Comparison of ENCODE assay signal across 14 cellular contexts in the genomic region with DNA sequence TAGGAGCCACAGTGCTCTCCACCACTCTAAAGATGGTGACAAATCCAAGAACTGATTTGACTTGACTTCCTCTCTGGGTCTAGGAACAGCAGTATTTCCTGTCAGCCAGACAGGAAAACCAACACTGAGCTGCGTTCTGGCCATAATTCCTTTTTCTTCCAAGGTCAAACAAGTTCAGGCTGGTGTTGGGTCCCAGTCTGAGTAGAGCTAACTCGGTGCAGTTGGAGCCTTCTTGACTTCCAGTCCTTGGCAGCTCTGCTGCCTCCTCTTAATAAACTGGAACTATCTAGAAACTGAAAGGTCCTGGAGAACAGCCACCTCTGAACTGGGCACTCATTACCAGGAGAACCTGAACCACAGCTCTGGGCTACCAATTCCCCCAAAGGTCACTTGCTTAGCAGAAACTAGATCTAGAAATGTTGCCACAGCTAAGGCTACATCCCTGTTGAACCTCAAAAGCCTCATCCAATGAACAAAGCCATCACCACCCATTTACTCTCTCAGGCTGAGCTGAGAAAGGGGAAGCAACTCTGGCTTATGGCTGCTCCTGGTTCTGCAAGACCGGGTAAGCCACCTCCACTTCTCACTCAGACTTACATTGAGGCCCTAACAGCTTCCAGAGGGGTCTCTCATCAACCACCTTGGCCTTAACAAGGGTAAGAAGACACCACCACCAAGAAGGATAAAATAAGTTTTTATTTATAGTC. TPM values are rescaled to one million over a fixed set of nuclear protein-coding genes. Genes with fewer than 3 reads are reported as not detected.
DNase-seq lines count a peak whose midpoint lies in the region; ATAC-seq, FAIRE-seq and TF ChIP-seq lines count a peak whose summit lies in the region.
"Had no signal": no experiment of that assay in that cellular context is flagged by ENCODE, and none has a peak within 500 bp of the region (broad histone marks: within the 10 kb centered on the region; RNA-seq: fewer than 3 reads in every experiment).

No MANE protein-coding gene starts in this region.

- H3K36me3 Mint-ChIP-seq in T-helper 1 cell treated with Interleukin-12 subunit alpha and Interleukin-12 subunit beta and Interleukin-4 antibody, amounts not matched to agents 30 μg/mL and 1 μg/mL, for 36 hours (ENCODE audit: low read depth): peaks cover 38% of the 10 kb centered on the region
- peaks cover 62% of the 10 kb centered on the region for H3K36me3 Mint-ChIP-seq in T-cell

- WGBS in small intestine, 3 donors: 53 to 78% (median 59%) methylated on average over 3 of the region's 3 CpGs

- peak overlapping the region; percentile 39 for H3K27ac Mint-ChIP-seq in T-helper 1 cell treated with Interleukin-12 subunit alpha and Interleukin-12 subunit beta and Interleukin-4 antibody, amounts not matched to agents 30 μg/mL and 1 μg/mL, for 36 hours
- H3K27ac Mint-ChIP-seq in T-cell: peak overlapping the region; percentile 41
- H3K27ac Mint-ChIP-seq: HFFc6 had no signal

- no peaks in the 10 kb centered on the region for H3K9me3 Mint-ChIP-seq in T-helper 1 cell treated with Interleukin-12 subunit alpha and Interleukin-12 subunit beta and Interleukin-4 antibody, amounts not matched to agents 30 μg/mL and 1 μg/mL, for 36 hours
- H3K9me3 Mint-ChIP-seq in T-cell: no peaks in the 10 kb centered on the region
- H3K9me3 Mint-ChIP-seq: HFFc6 had no signal

- H3K4me1 Mint-ChIP-seq in T-helper 1 cell treated with Interleukin-12 subunit alpha and Interleukin-12 subunit beta and Interleukin-4 antibody, amounts not matched to agents 30 μg/mL and 1 μg/mL, for 36 hours (ENCODE audit: low read depth): peaks cover 23% of the 10 kb centered on the region
- peaks cover 31 to 42% (median 34%) of the 10 kb centered on the region in 3 donors for H3K4me1 Mint-ChIP-seq in T-cell

- H3K9me3 ChIP-seq in left ventricle myocardium inferior (replicated peaks) (no peaks in the 10 kb centered on the region), small intestine (ENCODE audit: control insufficient read depth, low read depth) (no peaks in the 10 kb centered on the region)

- no peak for TF ChIP-seq CTCF in left ventricle myocardium inferior (IDR thresholded peaks at IDR 0.05; ENCODE audit: borderline replicate concordance)

- no peak for FAIRE-seq in small intestine (lab: Jason Lieb, UNC)

- DNase-seq in T-helper 1 cell (no peak), T-cell (peak in 1 of 34 experiments; percentile 6), left ventricle myocardium inferior (no peak), small intestine (no peak), NCI-H2081 (lab: John Stamatoyannopoulos, UW) (no peak)
- no peak for DNase-seq in stimulated activated CD8-positive, alpha-beta memory T cell treated with anti-CD3 and anti-CD28 coated beads, Interleukin-4, amount 100 ng/mL, for 48 hours
- DNase-seq: 8988T; activated CD8-positive, alpha-beta memory T cell treated with anti-CD3 and anti-CD28 coated beads, Interleukin-2, amount 50 U/mL, for 4 hours; EL; HFFc6; NCI-H2171; SHP77 treated with DMSO at 0.1 percent for 48 hours had no signal

- H3K4me1 ChIP-seq in left ventricle myocardium inferior (peaks cover 94% of the 10 kb centered on the region), small intestine (ENCODE audit: control insufficient read depth in 2 of 2, insufficient read depth in 1 of 2, low read depth in 1 of 2, low read length in 1 of 2) (peaks cover 19 to 24% of the 10 kb centered on the region in 2 donors)

- intact Hi-C loops in left ventricle myocardium inferior (cut with micrococcal nuclease): no loop called here

- no peaks in the 10 kb centered on the region for H3K27me3 Mint-ChIP-seq in T-helper 1 cell treated with Interleukin-12 subunit alpha and Interleukin-12 subunit beta and Interleukin-4 antibody, amounts not matched to agents 30 μg/mL and 1 μg/mL, for 36 hours (ENCODE audit: low read depth)
- H3K27me3 Mint-ChIP-seq in T-cell: no peaks in the 10 kb centered on the region

- H3K36me3 ChIP-seq in left ventricle myocardium inferior (peaks cover 35% of the 10 kb centered on the region), small intestine (ENCODE audit: control insufficient read depth in 2 of 2, insufficient read depth in 2 of 2, low read length in 2 of 2) (peaks cover 0 to 21% of the 10 kb centered on the region in 2 donors)

- POLR2A ChIA-PET in T-cell (lab: Charles Lee): no interaction called here

- H3K27me3 ChIP-seq in left ventricle myocardium inferior (ENCODE audit: low read depth) (no peaks in the 10 kb centered on the region), small intestine (ENCODE audit: control insufficient read depth in 2 of 2, insufficient read depth in 2 of 2, low read length in 2 of 2) (no peaks in the 10 kb centered on the region)

- H3K27ac ChIP-seq in left ventricle myocardium inferior (replicated peaks) (peak overlapping the region; percentile 84), small intestine (ENCODE audit: low read depth in 1 of 2, low read length in 1 of 2) (peak overlapping the region; percentile 6 to 62)

- no peak overlapping the region for H3K4me3 Mint-ChIP-seq in T-helper 1 cell treated with Interleukin-12 subunit alpha and Interleukin-12 subunit beta and Interleukin-4 antibody, amounts not matched to agents 30 μg/mL and 1 μg/mL, for 36 hours
- H3K4me3 Mint-ChIP-seq in T-cell: no peak overlapping the region
- H3K4me3 Mint-ChIP-seq: HFFc6 had no signal

- no peak overlapping the region for H3K4me3 ChIP-seq in left ventricle myocardium inferior
- no peak overlapping the region for H3K4me3 ChIP-seq in small intestine (ENCODE audit: low read depth in 1 of 2, low read length in 2 of 2)

- no peak for ATAC-seq in T-cell (replicated peaks in 1 of 4)
- ATAC-seq in HG03108 (IDR thresholded peaks at IDR 0.05; ENCODE audit: unreplicated experiment): no peak

- CTCF ChIA-PET in T-cell (lab: Charles Lee): interaction anchor here in 1 of 2 donors (1.1 kb wide), 1 partner anchor 28 kb away, joined by 4 read pairs; a partner anchor contains a TSS

RNA-seq across cellular contexts. Expression of a gene that starts 27.7 kb away (rescaled TPM):
- total RNA-seq in T-cell (100 to 1,000 TPM; 174 to 216 (median 207) TPM), left ventricle myocardium inferior (81.9 TPM)
- polyA plus RNA-seq in small intestine: 10 to 100 TPM; 42.9 to 77.3 (median 64.6) TPM
